8 cellular contexts compared by ENCODE assay signal in genomic region chr4:109406337-109406931, GRCh38. TPM values are rescaled to one million over a fixed set of nuclear protein-coding genes. Genes with fewer than 3 reads are reported as not detected.
DNase-seq lines count a peak whose midpoint lies in the region; ATAC-seq and TF ChIP-seq lines count a peak whose summit lies in the region.

No MANE protein-coding gene starts in this region.

- in situ Hi-C loops in GM13977 (cut with MboI; ENCODE audit: low pct_unique_long_range_greater_than_20kb, low sequenced_read_pairs, unreplicated experiment), result loop anchor here (25.0 kb wide), 1 partner anchor 569 kb away; no protein-coding TSS in a partner anchor

- H4K20me1 ChIP-seq in smooth muscle cell (ENCODE audit: low read depth), result no peaks in the 10 kb centered on the region

- DNase-seq in CD4-positive, alpha-beta T cell, result peak in 3 of 10 experiments; percentile 3 to 15 (median 7)
- DNase-seq in GM13977 (ENCODE audit: low spot score), result peak; percentile 56
- DNase-seq in NCI-H146 treated with DMSO at 0.1 percent for 48 hours (lab: John Stamatoyannopoulos, UW; ENCODE audit: unreplicated experiment), result peak; percentile 0
- DNase-seq in activated naive CD8-positive, alpha-beta T cell treated with anti-CD3 and anti-CD28 coated beads, Interleukin-2, amount 10 ng/mL, durations not matched to agents 7 days and 5 days, result no peak
- DNase-seq in left ventricle myocardium superior, result no peak
- no peak for DNase-seq in smooth muscle cell (lab: John Stamatoyannopoulos, UW; ENCODE audit: unreplicated experiment)

- no peak overlapping the region for H3K27ac Mint-ChIP-seq in CD4-positive, alpha-beta T cell
- no peak overlapping the region for H3K27ac Mint-ChIP-seq in activated naive CD8-positive, alpha-beta T cell treated with anti-CD3 and anti-CD28 coated beads, Interleukin-2, amount 10 ng/mL, durations not matched to agents 7 days and 5 days

- H3K4me3 ChIP-seq in smooth muscle cell, result no peak overlapping the region

- ATAC-seq in CD4-positive, alpha-beta T cell (ENCODE audit: poor library complexity), result peak; percentile 65
- ATAC-seq in HG02763 (IDR thresholded peaks at IDR 0.05; ENCODE audit: unreplicated experiment) (peak; percentile 72), left ventricle myocardium superior (peak; percentile 61)
- peak; percentile 77 for ATAC-seq in activated naive CD8-positive, alpha-beta T cell treated with anti-CD3 and anti-CD28 coated beads, Interleukin-2, amount 10 ng/mL, durations not matched to agents 7 days and 5 days (ENCODE audit: low read depth)
- no peak for ATAC-seq in activated CD4-positive, CD25-positive, alpha-beta regulatory T cell treated with anti-CD3 and anti-CD28 coated beads, Interleukin-2, amount 50 U/mL, for 24 hours

- H3K79me2 ChIP-seq in smooth muscle cell (ENCODE audit: low read depth), result no peaks in the 10 kb centered on the region

- CTCF ChIA-PET in CD4-positive, alpha-beta T cell (lab: Charles Lee), result interaction anchor here (1.2 to 1.5 kb wide), 2 partner anchors 729 to 1388 kb away, joined by 3 to 8 read pairs; no protein-coding TSS in a partner anchor

- no peak overlapping the region for H3K4me2 ChIP-seq in smooth muscle cell

- no peak overlapping the region for H3K27ac ChIP-seq in CD4-positive, alpha-beta T cell (ENCODE audit: low read depth, low read length)
- no peak overlapping the region for H3K27ac ChIP-seq in smooth muscle cell (ENCODE audit: low read depth)

- H3K9ac ChIP-seq in smooth muscle cell (ENCODE audit: low read depth), result no peak overlapping the region

- no peaks in the 10 kb centered on the region for H3K9me3 Mint-ChIP-seq in CD4-positive, alpha-beta T cell
- H3K9me3 Mint-ChIP-seq in activated naive CD8-positive, alpha-beta T cell treated with anti-CD3 and anti-CD28 coated beads, Interleukin-2, amount 10 ng/mL, durations not matched to agents 7 days and 5 days, result no peaks in the 10 kb centered on the region

- no peaks in the 10 kb centered on the region for H3K36me3 Mint-ChIP-seq in CD4-positive, alpha-beta T cell (ENCODE audit: low read depth)
- no peaks in the 10 kb centered on the region for H3K36me3 Mint-ChIP-seq in activated naive CD8-positive, alpha-beta T cell treated with anti-CD3 and anti-CD28 coated beads, Interleukin-2, amount 10 ng/mL, durations not matched to agents 7 days and 5 days

- intact Hi-C loops in CD4-positive, alpha-beta T cell (cut with DNase I, micrococcal nuclease), result loop anchor here (1.0 to 5.0 kb wide), 4 partner anchors 572 to 1649 kb away; no protein-coding TSS in a partner anchor
- intact Hi-C loops in left ventricle myocardium superior (cut with micrococcal nuclease), result loop anchor here (5.0 kb wide), 1 partner anchor 569 kb away; no protein-coding TSS in a partner anchor

- H3K27me3 Mint-ChIP-seq in CD4-positive, alpha-beta T cell, result peaks cover 4% of the 10 kb centered on the region
- H3K27me3 Mint-ChIP-seq in activated naive CD8-positive, alpha-beta T cell treated with anti-CD3 and anti-CD28 coated beads, Interleukin-2, amount 10 ng/mL, durations not matched to agents 7 days and 5 days, result peaks cover 31% of the 10 kb centered on the region

- no peaks in the 10 kb centered on the region for H3K4me1 ChIP-seq in smooth muscle cell (ENCODE audit: low read depth)

- peak; percentile 77 for TF ChIP-seq CTCF in CD4-positive, alpha-beta T cell (IDR thresholded peaks at IDR 0.05)
- TF ChIP-seq CTCF in GM13977 (IDR thresholded peaks at IDR 0.05; ENCODE audit: extremely low read depth, insufficient read depth, missing control alignments) (peak; percentile 80), smooth muscle cell (IDR thresholded peaks at IDR 0.05; ENCODE audit: borderline replicate concordance, insufficient read depth, poor library complexity, severe bottlenecking) (peak; percentile 75)

- no peaks in the 10 kb centered on the region for H3K36me3 ChIP-seq in smooth muscle cell (ENCODE audit: low read depth)

- H2AFZ ChIP-seq in smooth muscle cell (ENCODE audit: low read depth), result no peak overlapping the region

- POLR2A ChIA-PET in CD4-positive, alpha-beta T cell (lab: Charles Lee), result no interaction called here
- POLR2A ChIA-PET in activated naive CD8-positive, alpha-beta T cell treated with anti-CD3 and anti-CD28 coated beads, Interleukin-2, amount 10 ng/mL, durations not matched to agents 7 days and 5 days (lab: Charles Lee), result no interaction called here

- no peaks in the 10 kb centered on the region for H3K9me3 ChIP-seq in CD4-positive, alpha-beta T cell (ENCODE audit: control insufficient read depth, low read length)
- H3K9me3 ChIP-seq in smooth muscle cell (replicated peaks; ENCODE audit: low read depth), result no peaks in the 10 kb centered on the region

- 7% methylated on average over 2 of the region's 2 CpGs for WGBS in smooth muscle cell (ENCODE audit: low lambda C conversion rate)

- H3K27me3 ChIP-seq in CD4-positive, alpha-beta T cell (ENCODE audit: control insufficient read depth, insufficient read depth, low read length), result no peaks in the 10 kb centered on the region
- no peaks in the 10 kb centered on the region for H3K27me3 ChIP-seq in smooth muscle cell (ENCODE audit: low read depth)

- no peak overlapping the region for H3K4me3 Mint-ChIP-seq in CD4-positive, alpha-beta T cell
- no peak overlapping the region for H3K4me3 Mint-ChIP-seq in activated naive CD8-positive, alpha-beta T cell treated with anti-CD3 and anti-CD28 coated beads, Interleukin-2, amount 10 ng/mL, durations not matched to agents 7 days and 5 days

- no peaks in the 10 kb centered on the region for H3F3A ChIP-seq in smooth muscle cell (ENCODE audit: low read depth)

- no peaks in the 10 kb centered on the region for H3K4me1 Mint-ChIP-seq in CD4-positive, alpha-beta T cell (ENCODE audit: low read depth)
- H3K4me1 Mint-ChIP-seq in activated naive CD8-positive, alpha-beta T cell treated with anti-CD3 and anti-CD28 coated beads, Interleukin-2, amount 10 ng/mL, durations not matched to agents 7 days and 5 days, result peaks cover 2% of the 10 kb centered on the region

RNA-seq across cellular contexts. Expression of gene SEC24B, which starts 27.2 kb away (rescaled TPM):
- 10 to 100 TPM; 41.5 to 45.9 TPM for total RNA-seq in CD4-positive, alpha-beta T cell
- 10 to 100 TPM; 27.0 to 28.5 TPM for total RNA-seq in activated naive CD8-positive, alpha-beta T cell treated with anti-CD3 and anti-CD28 coated beads, Interleukin-2, amount 10 ng/mL, durations not matched to agents 7 days and 5 days
- 29.3 TPM for total RNA-seq in left ventricle myocardium superior
- 50.5 and 57.5 TPM in 2 replicates for total RNA-seq in smooth muscle cell
- 18.3 and 20.5 TPM in 2 replicates for polyA plus RNA-seq in smooth muscle cell

Comparison
In these comparisons a context has a peak if more than half of its experiments do, and no peak if none do; other contexts are left out.
1. ATAC-seq: peak in CD4-positive, alpha-beta T cell (single experiment), HG02763 (single experiment), activated naive CD8-positive, alpha-beta T cell treated with anti-CD3 and anti-CD28 coated beads, Interleukin-2, amount 10 ng/mL, durations not matched to agents 7 days and 5 days (single experiment) and left ventricle myocardium superior (single experiment); none in activated CD4-positive, CD25-positive, alpha-beta regulatory T cell treated with anti-CD3 and anti-CD28 coated beads, Interleukin-2, amount 50 U/mL, for 24 hours (0 of 2).
2. DNase-seq: peak in GM13977 (single experiment) and NCI-H146 treated with DMSO at 0.1 percent for 48 hours (single experiment); none in activated naive CD8-positive, alpha-beta T cell treated with anti-CD3 and anti-CD28 coated beads, Interleukin-2, amount 10 ng/mL, durations not matched to agents 7 days and 5 days (single experiment), left ventricle myocardium superior (single experiment) and smooth muscle cell (single experiment).
3. Peak in every context shown above with its lines, with median percentiles within 50 percentile points of each other: CTCF ChIP-seq.